ENCODE assay signal across 8 cellular contexts in the genomic region with DNA sequence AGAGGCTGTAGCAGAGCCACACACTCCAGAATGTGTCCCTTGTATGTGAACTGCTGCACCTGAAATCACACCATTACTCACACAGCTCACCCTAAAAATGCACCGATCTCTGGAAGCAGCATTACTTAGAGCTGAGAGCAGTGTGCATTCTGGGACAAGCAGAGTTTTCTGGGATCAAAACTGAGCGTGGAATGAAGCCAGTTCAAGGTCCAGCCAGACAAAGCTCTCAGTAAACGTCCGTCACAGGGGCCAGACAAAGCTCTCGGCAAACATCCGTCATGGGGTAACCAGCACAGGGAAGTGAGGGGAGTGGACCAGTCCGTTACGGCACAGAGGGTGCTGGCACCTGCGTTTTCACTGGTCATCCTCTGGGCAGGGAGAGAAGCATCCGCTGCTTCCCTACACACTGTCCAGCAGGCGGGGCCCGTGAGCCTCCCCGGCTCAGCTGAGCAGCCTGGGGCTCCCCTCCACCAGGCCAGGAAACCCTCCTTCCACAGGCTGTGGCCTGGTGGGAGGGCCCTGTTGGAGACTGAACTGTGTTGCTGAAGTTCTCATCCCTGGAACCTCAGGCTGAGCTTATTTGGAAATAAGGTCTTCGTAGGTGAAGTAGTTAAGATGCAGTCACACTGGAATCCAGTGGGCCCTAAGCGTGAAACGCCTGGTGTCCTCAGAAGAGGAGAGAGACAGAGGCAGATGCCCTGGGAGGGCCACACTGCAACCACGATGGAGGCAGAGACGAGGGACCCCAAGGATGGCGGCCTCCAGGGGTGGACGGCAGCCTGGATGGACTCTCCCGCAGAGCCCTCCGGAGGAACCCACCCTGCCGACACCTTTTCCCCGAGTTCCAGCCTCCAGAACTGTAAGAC.
DNase-seq lines count a peak whose midpoint lies in the region; ATAC-seq, FAIRE-seq and TF ChIP-seq lines count a peak whose summit lies in the region.

No MANE protein-coding gene starts in this region.

- no peak overlapping the region for H2AK5ac ChIP-seq in trophoblast cell (ENCODE audit: low read length)

- H2BK5ac ChIP-seq in trophoblast cell (ENCODE audit: low read depth, low read length, poor library complexity): no peak overlapping the region

- H3K36me3 ChIP-seq in astrocyte (ENCODE audit: insufficient read depth, low read length) (no peaks in the 10 kb centered on the region), trophoblast cell (ENCODE audit: control insufficient read depth in 1 of 2, insufficient read depth in 2 of 2, low read length in 2 of 2) (no peaks in the 10 kb centered on the region)

- no peak overlapping the region for H3K23ac ChIP-seq in trophoblast cell (ENCODE audit: low read length)

- no peak for ATAC-seq in GM21723 (IDR thresholded peaks at IDR 0.05; ENCODE audit: unreplicated experiment)

- H3K4me2 ChIP-seq in astrocyte (ENCODE audit: low read length): no peak overlapping the region
- H3K4me2 ChIP-seq in trophoblast cell (ENCODE audit: low read length): no peak overlapping the region

- no peak overlapping the region for H3K4me3 ChIP-seq in astrocyte (ENCODE audit: insufficient read depth, low read depth, low read length)
- H3K4me3 ChIP-seq in trophoblast cell (ENCODE audit: low read depth, low read length): no peak overlapping the region

- no peak overlapping the region for H3K14ac ChIP-seq in trophoblast cell (ENCODE audit: low read length)

- H3K27me3 ChIP-seq in astrocyte (ENCODE audit: insufficient read depth, low read length) (no peaks in the 10 kb centered on the region), trophoblast cell (ENCODE audit: insufficient read depth, low read length) (no peaks in the 10 kb centered on the region)

- H3K18ac ChIP-seq in trophoblast cell (ENCODE audit: low read length): no peak overlapping the region

- H3K9ac ChIP-seq in astrocyte (ENCODE audit: low read length) (no peak overlapping the region), trophoblast cell (ENCODE audit: low read length) (no peak overlapping the region)

- H3K4me1 Mint-ChIP-seq in astrocyte (ENCODE audit: low read depth, unreplicated experiment): peaks cover 1% of the 10 kb centered on the region

- H2AFZ ChIP-seq in astrocyte (ENCODE audit: low read depth, low read length): no peak overlapping the region
- no peak overlapping the region for H2AFZ ChIP-seq in trophoblast cell (ENCODE audit: insufficient read depth, low read length, poor library complexity)

- H3K27ac ChIP-seq in astrocyte (ENCODE audit: low read depth, low read length) (no peak overlapping the region), trophoblast cell (ENCODE audit: low read depth, low read length) (no peak overlapping the region)

- no peak overlapping the region for H3K4me3 Mint-ChIP-seq in astrocyte (ENCODE audit: unreplicated experiment)

- no peaks in the 10 kb centered on the region for H3K36me3 Mint-ChIP-seq in astrocyte (ENCODE audit: low read depth, unreplicated experiment)

- POLR2A ChIA-PET in HEK293T (lab: Yijun Ruan, JAX): no interaction called here

- no peak overlapping the region for H4K91ac ChIP-seq in trophoblast cell (ENCODE audit: low read depth, low read length)

- no peak overlapping the region for H3K4ac ChIP-seq in trophoblast cell (ENCODE audit: low read depth, low read length)

- H2BK120ac ChIP-seq in trophoblast cell (ENCODE audit: insufficient read depth, low read length, poor library complexity): no peak overlapping the region

- no peak overlapping the region for H4K8ac ChIP-seq in trophoblast cell (ENCODE audit: low read depth, low read length)

- FAIRE-seq in astrocyte (lab: Jason Lieb, UNC): no peak

- H4K20me1 ChIP-seq in astrocyte (ENCODE audit: insufficient read depth, low read length): no peaks in the 10 kb centered on the region

- no peaks in the 10 kb centered on the region for H3K4me1 ChIP-seq in astrocyte (ENCODE audit: insufficient read depth, low read length)
- no peaks in the 10 kb centered on the region for H3K4me1 ChIP-seq in trophoblast cell (ENCODE audit: control insufficient read depth in 1 of 2, insufficient read depth in 2 of 2, low read length in 2 of 2)

- no CpG with 5 or more reads among the region's 24 CpGs for WGBS in trophoblast cell (ENCODE audit: extremely low coverage, insufficient coverage, insufficient read length)

- CTCF ChIA-PET in HEK293T (lab: Yijun Ruan, JAX): no interaction called here

- TF ChIP-seq CTCF in astrocyte (IDR thresholded peaks at IDR 0.05; ENCODE audit: insufficient read depth, low read depth, low read length): peak; percentile 20

- H2BK12ac ChIP-seq in trophoblast cell (ENCODE audit: low read length): no peak overlapping the region

- no peaks in the 10 kb centered on the region for H3K9me3 ChIP-seq in astrocyte (ENCODE audit: insufficient read depth, low read depth, low read length)
- H3K9me3 ChIP-seq in trophoblast cell (ENCODE audit: insufficient read depth, low read depth, low read length): peaks cover 6% of the 10 kb centered on the region

- no peak overlapping the region for H4K12ac ChIP-seq in trophoblast cell (ENCODE audit: low read depth, low read length)

- peak; percentile 67 for DNase-seq in Ammon's horn (ENCODE audit: low spot score)
- peak; percentile 31 for DNase-seq in HEK293T (ENCODE audit: extremely low spot score)
- DNase-seq in astrocyte (ENCODE audit: low read depth): no peak
- DNase-seq in mesenteric fat pad (ENCODE audit: low spot score): peak; percentile 84
- DNase-seq in trophoblast cell: no peak
- no peak for DNase-seq in NCI-H1694 (lab: John Stamatoyannopoulos, UW)
- no peak for DNase-seq in DMS53 treated with DMSO at 0.1 percent for 48 hours (lab: John Stamatoyannopoulos, UW; ENCODE audit: unreplicated experiment)

- H3K27me3 Mint-ChIP-seq in astrocyte (ENCODE audit: low read depth, unreplicated experiment): peaks cover 26% of the 10 kb centered on the region

- H3K79me1 ChIP-seq in trophoblast cell (ENCODE audit: low read length): no peaks in the 10 kb centered on the region

- H3K27ac Mint-ChIP-seq in astrocyte (ENCODE audit: unreplicated experiment): no peak overlapping the region

- H3K79me2 ChIP-seq in astrocyte (ENCODE audit: insufficient read depth, low read length) (no peaks in the 10 kb centered on the region), trophoblast cell (ENCODE audit: control insufficient read depth, insufficient read depth, low read length, poor library complexity) (no peaks in the 10 kb centered on the region)

- peaks cover 2% of the 10 kb centered on the region for H3K9me3 Mint-ChIP-seq in astrocyte (ENCODE audit: unreplicated experiment)

TF ChIP-seq in HEK293T, 16 proteins besides CTCF, POLR2A, EP300 and RAD21:
- TF ChIP-seq, protein P1, sequence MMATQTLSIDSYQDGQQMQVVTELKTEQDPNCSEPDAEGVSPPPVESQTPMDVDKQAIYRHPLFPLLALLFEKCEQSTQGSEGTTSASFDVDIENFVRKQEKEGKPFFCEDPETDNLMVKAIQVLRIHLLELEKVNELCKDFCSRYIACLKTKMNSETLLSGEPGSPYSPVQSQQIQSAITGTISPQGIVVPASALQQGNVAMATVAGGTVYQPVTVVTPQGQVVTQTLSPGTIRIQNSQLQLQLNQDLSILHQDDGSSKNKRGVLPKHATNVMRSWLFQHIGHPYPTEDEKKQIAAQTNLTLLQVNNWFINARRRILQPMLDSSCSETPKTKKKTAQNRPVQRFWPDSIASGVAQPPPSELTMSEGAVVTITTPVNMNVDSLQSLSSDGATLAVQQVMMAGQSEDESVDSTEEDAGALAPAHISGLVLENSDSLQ (IDR thresholded peaks at IDR 0.05): no peak
- TF ChIP-seq FOXM1 (IDR thresholded peaks at IDR 0.05; ENCODE audit: borderline replicate concordance): no peak
- TF ChIP-seq SUZ12 (IDR thresholded peaks at IDR 0.05): no peak
- no peak for TF ChIP-seq ARNT (IDR thresholded peaks at IDR 0.05)
- TF ChIP-seq FOXK2 (IDR thresholded peaks at IDR 0.05): no peak
- TF ChIP-seq BHLHE40 (IDR thresholded peaks at IDR 0.05; ENCODE audit: borderline replicate concordance): no peak
- TF ChIP-seq FOXA1 (IDR thresholded peaks at IDR 0.05): no peak
- TF ChIP-seq HDGF (IDR thresholded peaks at IDR 0.05; ENCODE audit: borderline replicate concordance): no peak
- TF ChIP-seq SP1 (IDR thresholded peaks at IDR 0.05): no peak

Comparison
In these comparisons a context has a peak if more than half of its experiments do, and no peak if none do; other contexts are left out.
1. DNase-seq: peak in Ammon's horn (single experiment), HEK293T (single experiment) and mesenteric fat pad (single experiment); none in astrocyte (single experiment), trophoblast cell (0 of 2), NCI-H1694 (single experiment) and DMS53 treated with DMSO at 0.1 percent for 48 hours (single experiment).